Comparison of ENCODE assay signal across 40 cellular contexts in genomic region chr1:227587968-227588367, GRCh38.
"Had no signal": no experiment of that assay in that cellular context is flagged by ENCODE, and none has a peak within 500 bp of the region (broad histone marks: within the 10 kb centered on the region; RNA-seq: fewer than 3 reads in every experiment).

No MANE protein-coding gene starts in this region.

- H3K4me1 ChIP-seq: adrenal gland, ascending aorta, body of pancreas, breast epithelium had no signal

- H3K9me3 ChIP-seq: adrenal gland had no signal

- H3K27ac Mint-ChIP-seq: activated naive CD4-positive, alpha-beta T cell treated with anti-CD3 and anti-CD28 coated beads for 36 hours; activated naive CD4-positive, alpha-beta T cell treated with anti-CD3 and anti-CD28 coated beads, Interleukin-2, amount 10 ng/mL, durations not matched to agents 7 days and 5 days; activated naive CD4-positive, alpha-beta T cell treated with anti-CD3 and anti-CD28 coated beads, Interleukin-2, amount 50 U/mL, for 24 hours; activated naive CD4-positive, alpha-beta T cell treated with anti-CD3 and anti-CD28 coated beads, Interleukin-2, amount 50 U/mL, for 72 hours; activated naive CD8-positive, alpha-beta T cell; activated naive CD8-positive, alpha-beta T cell treated with anti-CD3 and anti-CD28 coated beads for 36 hours; activated naive CD8-positive, alpha-beta T cell treated with anti-CD3 and anti-CD28 coated beads, Interleukin-2, amount 10 ng/mL, durations not matched to agents 7 days and 5 days; activated naive CD8-positive, alpha-beta T cell treated with anti-CD3 and anti-CD28 coated beads, Interleukin-2, amount 50 U/mL, for 24 hours; activated T-cell treated with anti-CD3 and anti-CD28 coated beads, Interleukin-2, amount 50 U/mL, for 24 hours; activated T-cell treated with anti-CD3 and anti-CD28 coated beads, Interleukin-2, amount 50 U/mL, for 72 hours; activated T-helper 1 cell treated with anti-CD3 and anti-CD28 coated beads, Interleukin-12 subunit alpha, Interleukin-12 subunit beta, Interleukin-2, Interleukin-4 antibody, amounts not matched to agents 30 ng/mL and 10 ng/mL and 1 ng/mL, durations not matched to agents 14 hours and 24 hours and 36 hours; activated T-helper 17 cell treated with anti-CD3 and anti-CD28 coated beads, Interleukin-2, amount 50 U/mL, for 72 hours; activated T-helper 2 cell treated with anti-CD3 and anti-CD28 coated beads, Interferon-gamma antibody, Interleukin-2, Interleukin-4, amounts not matched to agents 10 μg/mL and 5 μg/mL and 100 μg/mL, durations not matched to agents 14 hours and 24 hours and 36 hours; brain had no signal

- FAIRE-seq: astrocyte, bronchial epithelial cell had no signal

- H3K36me3 ChIP-seq: adrenal gland, brain microvascular endothelial cell, breast epithelium, cardiac muscle cell had no signal

- H3K4me3 Mint-ChIP-seq: activated naive CD4-positive, alpha-beta T cell treated with anti-CD3 and anti-CD28 coated beads for 36 hours; activated naive CD4-positive, alpha-beta T cell treated with anti-CD3 and anti-CD28 coated beads, Interleukin-2, amount 10 ng/mL, durations not matched to agents 7 days and 5 days; activated naive CD4-positive, alpha-beta T cell treated with anti-CD3 and anti-CD28 coated beads, Interleukin-2, amount 50 U/mL, for 24 hours; activated naive CD8-positive, alpha-beta T cell; activated naive CD8-positive, alpha-beta T cell treated with anti-CD3 and anti-CD28 coated beads for 36 hours; activated naive CD8-positive, alpha-beta T cell treated with anti-CD3 and anti-CD28 coated beads, Interleukin-2, amount 10 ng/mL, durations not matched to agents 7 days and 5 days; activated naive CD8-positive, alpha-beta T cell treated with anti-CD3 and anti-CD28 coated beads, Interleukin-2, amount 50 U/mL, for 24 hours; activated T-cell treated with anti-CD3 and anti-CD28 coated beads, Interleukin-2, amount 50 U/mL, for 24 hours; activated T-cell treated with anti-CD3 and anti-CD28 coated beads, Interleukin-2, amount 50 U/mL, for 4 hours; activated T-cell treated with anti-CD3 and anti-CD28 coated beads, Interleukin-2, amount 50 U/mL, for 72 hours; activated T-helper 1 cell treated with anti-CD3 and anti-CD28 coated beads, Interleukin-12 subunit alpha, Interleukin-12 subunit beta, Interleukin-2, Interleukin-4 antibody, amounts not matched to agents 30 ng/mL and 10 ng/mL and 1 ng/mL, durations not matched to agents 14 hours and 24 hours and 36 hours; activated T-helper 17 cell treated with anti-CD3 and anti-CD28 coated beads, Interleukin-2, amount 50 U/mL, for 72 hours; brain; central memory CD8-positive, alpha-beta T cell had no signal

- H3K4me3 ChIP-seq: adrenal gland, ascending aorta, body of pancreas, breast epithelium, cardiac muscle cell had no signal

- ATAC-seq: activated naive CD4-positive, alpha-beta T cell treated with anti-CD3 and anti-CD28 coated beads, Interleukin-2, amount 50 U/mL, for 72 hours; activated naive CD8-positive, alpha-beta T cell treated with anti-CD3 and anti-CD28 coated beads, Interleukin-2, amount 50 U/mL, for 24 hours; activated T-cell treated with anti-CD3 and anti-CD28 coated beads, Interleukin-2, amount 50 U/mL, for 4 hours; activated T-cell treated with anti-CD3 and anti-CD28 coated beads, Interleukin-2, amount 50 U/mL, for 72 hours; activated T-helper 17 cell treated with anti-CD3 and anti-CD28 coated beads, Interleukin-2, amount 50 U/mL, for 72 hours; body of pancreas had no signal

- DNase-seq: activated effector memory CD4-positive, alpha-beta T cell treated with anti-CD3 and anti-CD28 coated beads, Interleukin-2, amount 50 U/mL, for 16 hours; activated effector memory CD4-positive, alpha-beta T cell treated with Interleukin-2 at 50 U/mL for 16 hours; activated gamma-delta T cell; activated gamma-delta T cell treated with Interleukin-2 at 50 U/mL for 16 hours; activated naive CD4-positive, alpha-beta T cell; activated naive CD4-positive, alpha-beta T cell treated with anti-CD3 and anti-CD28 coated beads for 36 hours; activated naive CD4-positive, alpha-beta T cell treated with anti-CD3 and anti-CD28 coated beads, Interleukin-2, amount 10 ng/mL, durations not matched to agents 7 days and 5 days; activated naive CD4-positive, alpha-beta T cell treated with anti-CD3 and anti-CD28 coated beads, Interleukin-2, amount 50 U/mL, for 16 hours; activated naive CD4-positive, alpha-beta T cell treated with Interleukin-2 at 50 U/mL for 16 hours; activated naive CD8-positive, alpha-beta T cell treated with anti-CD3 and anti-CD28 coated beads for 36 hours; activated naive CD8-positive, alpha-beta T cell treated with anti-CD3 and anti-CD28 coated beads, Interleukin-2, amount 10 ng/mL, durations not matched to agents 7 days and 5 days; activated naive CD8-positive, alpha-beta T cell treated with anti-CD3 and anti-CD28 coated beads, Interleukin-2, amount 50 U/mL, for 24 hours; activated T-cell treated with anti-CD3 and anti-CD28 coated beads, Interleukin-2, amount 50 U/mL, for 1 hour; activated T-cell treated with anti-CD3 and anti-CD28 coated beads, Interleukin-2, amount 50 U/mL, for 24 hours; activated T-cell treated with anti-CD3 and anti-CD28 coated beads, Interleukin-2, amount 50 U/mL, for 4 hours; activated T-cell treated with anti-CD3 and anti-CD28 coated beads, Interleukin-2, amount 50 U/mL, for 48 hours; activated T-cell treated with anti-CD3 and anti-CD28 coated beads, Interleukin-2, amount 50 U/mL, for 72 hours; adrenal gland; amniotic stem cell; amygdala; anterior cingulate cortex; aorta; body of pancreas; brain microvascular endothelial cell; caudate nucleus; central memory CD4-positive, alpha-beta T cell; cerebellar nuclear complex had no signal

- H3K27me3 Mint-ChIP-seq: activated naive CD4-positive, alpha-beta T cell treated with anti-CD3 and anti-CD28 coated beads, Interleukin-2, amount 10 ng/mL, durations not matched to agents 7 days and 5 days; activated naive CD4-positive, alpha-beta T cell treated with anti-CD3 and anti-CD28 coated beads, Interleukin-2, amount 50 U/mL, for 24 hours; activated naive CD8-positive, alpha-beta T cell; activated naive CD8-positive, alpha-beta T cell treated with anti-CD3 and anti-CD28 coated beads for 36 hours; activated naive CD8-positive, alpha-beta T cell treated with anti-CD3 and anti-CD28 coated beads, Interleukin-2, amount 10 ng/mL, durations not matched to agents 7 days and 5 days; activated naive CD8-positive, alpha-beta T cell treated with anti-CD3 and anti-CD28 coated beads, Interleukin-2, amount 50 U/mL, for 24 hours; activated T-cell treated with anti-CD3 and anti-CD28 coated beads, Interleukin-2, amount 50 U/mL, for 24 hours; activated T-helper 17 cell treated with anti-CD3 and anti-CD28 coated beads, Interleukin-2, amount 50 U/mL, for 72 hours; brain; central memory CD8-positive, alpha-beta T cell had no signal

- H3K4me1 Mint-ChIP-seq: activated naive CD4-positive, alpha-beta T cell treated with anti-CD3 and anti-CD28 coated beads, Interleukin-2, amount 10 ng/mL, durations not matched to agents 7 days and 5 days; activated naive CD4-positive, alpha-beta T cell treated with anti-CD3 and anti-CD28 coated beads, Interleukin-2, amount 50 U/mL, for 24 hours; activated naive CD8-positive, alpha-beta T cell treated with anti-CD3 and anti-CD28 coated beads for 36 hours; activated naive CD8-positive, alpha-beta T cell treated with anti-CD3 and anti-CD28 coated beads, Interleukin-2, amount 10 ng/mL, durations not matched to agents 7 days and 5 days; activated naive CD8-positive, alpha-beta T cell treated with anti-CD3 and anti-CD28 coated beads, Interleukin-2, amount 50 U/mL, for 24 hours; activated T-helper 17 cell treated with anti-CD3 and anti-CD28 coated beads, Interleukin-2, amount 50 U/mL, for 72 hours; brain; central memory CD8-positive, alpha-beta T cell had no signal

- H3K27me3 ChIP-seq: adrenal gland, ascending aorta, body of pancreas, brain microvascular endothelial cell, breast epithelium, cardiac muscle cell had no signal

- H3K27ac ChIP-seq: adrenal gland, ascending aorta, body of pancreas, brain microvascular endothelial cell, breast epithelium, cardiac muscle cell had no signal
